ENCODE assay signal across 8 cellular contexts in genomic region chr4:8191136-8191747, GRCh38. TPM values are rescaled to one million over a fixed set of nuclear protein-coding genes. Genes with fewer than 3 reads are reported as not detected.
DNase-seq lines count a peak whose midpoint lies in the region; ATAC-seq, FAIRE-seq and TF ChIP-seq lines count a peak whose summit lies in the region.

No MANE protein-coding gene starts in this region.

- H3K27me3 ChIP-seq in lung (ENCODE audit: control insufficient read depth, insufficient read depth) (no peaks in the 10 kb centered on the region), aorta (ENCODE audit: control insufficient read depth in 1 of 2, insufficient read depth in 2 of 2, low read length in 1 of 2) (no peaks in the 10 kb centered on the region)

- H3K27ac ChIP-seq in caudate nucleus (ENCODE audit: low read depth, low read length): peak overlapping the region; percentile 76
- H3K27ac ChIP-seq in lung (ENCODE audit: low read depth in 1 of 2, low read length in 1 of 2): peak overlapping the region; percentile 45 to 85
- peak overlapping the region in 1 of 2 donors; percentile 75 for H3K27ac ChIP-seq in aorta (ENCODE audit: low read depth in 1 of 2, low read length in 2 of 2)

- H3K36me3 ChIP-seq in lung (ENCODE audit: control insufficient read depth in 2 of 2, insufficient read depth in 2 of 2, low read length in 2 of 2) (no peaks in the 10 kb centered on the region), aorta (ENCODE audit: control insufficient read depth in 1 of 2, insufficient read depth in 2 of 2, low read length in 1 of 2) (no peaks in the 10 kb centered on the region)

- H3K9me3 ChIP-seq in lung (ENCODE audit: control insufficient read depth in 2 of 2, insufficient read depth in 1 of 2, low read length in 1 of 2) (no peaks in the 10 kb centered on the region), aorta (ENCODE audit: control insufficient read depth, low read length) (no peaks in the 10 kb centered on the region)

- FAIRE-seq in GM19239 (lab: Jason Lieb, UNC): peak; percentile 94

- WGBS in lung, 2 donors: 18 to 29% methylated on average over 23 of the region's 23 CpGs
- WGBS in aorta, 2 donors: 32 to 34% methylated on average over 23 of the region's 23 CpGs

- no peak overlapping the region for H3K4me3 ChIP-seq in lung
- H3K4me3 ChIP-seq in aorta (ENCODE audit: low read length in 2 of 2): no peak overlapping the region

- DNase-seq in GM19239 (ENCODE audit: insufficient read length, low spot score) (no peak), Kasumi-1 (lab: John Stamatoyannopoulos, UW) (peak; percentile 83 to 84), caudate nucleus (lab: John Stamatoyannopoulos, UW) (peak in 22 of 61 donors; percentile 6 to 63 (median 33)), lung (ENCODE audit: low spot score) (peak; percentile 63), aorta (peak; percentile 86 to 93), DMS79 (lab: John Stamatoyannopoulos, UW) (no peak), SHP77 (lab: John Stamatoyannopoulos, UW) (no peak)

- H3K4me1 ChIP-seq in lung (ENCODE audit: control insufficient read depth in 2 of 2, insufficient read depth in 2 of 2, low read length in 2 of 2) (peaks cover 0 to 37% of the 10 kb centered on the region in 2 donors), aorta (ENCODE audit: control insufficient read depth in 1 of 2, insufficient read depth in 2 of 2, low read length in 2 of 2) (no peaks in the 10 kb centered on the region)

- intact Hi-C loops in aorta (cut with DNase I): no loop called here

- peak; percentile 54 for ATAC-seq in lung (ENCODE audit: insufficient read depth, low FRiP score)
- ATAC-seq in aorta (ENCODE audit: low FRiP score): peak; percentile 79
- no peak for ATAC-seq in HG02588 (IDR thresholded peaks at IDR 0.05; ENCODE audit: unreplicated experiment)

- TF ChIP-seq CTCF in lung (IDR thresholded peaks at IDR 0.05; ENCODE audit: control extremely low read depth, extremely low read depth): no peak

RNA-seq across cellular contexts. Expression of gene SH3TC1, which starts 7.8 kb away (rescaled TPM):
- total RNA-seq in lung (10 to 100 TPM; 41.7 to 67.3 TPM), aorta (10 to 100 TPM; 34.4 to 58.9 TPM)
- polyA plus RNA-seq in lung (10 to 100 TPM; 21.4 to 34.5 TPM), aorta (1 to 10 TPM; 3.4 to 9.0 TPM)

RNA-seq across cellular contexts. Expression of gene ABLIM2, which starts 32.6 kb away (rescaled TPM):
- total RNA-seq in lung (10 to 100 TPM in 1 of 2 donors, 1 to 10 TPM in 1; 4.0 to 10.9 TPM), aorta (10 to 100 TPM; 15.4 to 20.2 TPM)
- polyA plus RNA-seq in lung (1 to 10 TPM; 1.7 to 6.5 TPM), aorta (1 to 10 TPM; 5.3 to 6.8 TPM)

Comparison
In these comparisons a context has a peak if more than half of its experiments do, and no peak if none do; other contexts are left out.
1. DNase-seq: peak in Kasumi-1 (2 of 2), lung (single experiment) and aorta (2 of 2); none in GM19239 (single experiment), DMS79 (single experiment) and SHP77 (0 of 2).